ENCODE assay signal across 11 cellular contexts in the genomic region with DNA sequence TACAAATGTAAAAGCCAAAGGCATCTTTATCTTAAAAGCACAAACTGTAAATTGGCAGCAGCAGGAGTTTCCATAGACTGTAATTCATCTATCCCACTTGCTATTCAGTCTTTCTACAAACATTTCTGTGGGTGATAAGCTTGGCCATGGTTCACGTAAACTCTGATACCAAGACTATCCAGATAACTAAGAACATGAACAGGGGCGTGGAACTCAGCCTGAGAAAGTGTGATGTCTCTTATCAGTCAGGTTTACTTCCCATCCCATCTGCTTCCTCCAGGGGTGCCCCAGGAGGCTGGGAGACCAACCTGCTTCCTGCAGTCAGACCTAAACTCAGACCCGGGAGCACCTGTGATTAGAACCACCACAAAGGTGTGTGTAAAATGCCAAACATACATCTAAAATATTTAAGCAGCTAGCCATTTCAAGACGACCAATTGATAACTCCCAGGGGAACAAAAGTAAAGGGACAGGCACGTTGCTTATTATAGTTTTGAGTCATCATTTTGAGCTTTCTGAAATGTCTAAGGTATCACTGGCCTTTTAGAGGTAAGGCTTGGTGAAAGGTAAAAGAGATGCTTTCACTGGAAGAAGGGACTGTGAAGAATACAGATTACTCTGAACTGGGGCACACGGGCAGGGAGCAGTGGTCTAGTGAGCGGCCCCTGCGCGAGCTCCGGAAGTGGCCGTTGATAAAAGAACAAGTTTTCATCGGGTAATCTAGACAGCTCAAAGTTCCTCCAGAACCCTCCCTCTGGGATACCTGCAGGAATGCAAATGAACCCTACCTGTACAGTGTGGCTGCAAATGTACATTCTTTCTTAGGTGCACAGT. TPM values are rescaled to one million over a fixed set of nuclear protein-coding genes. Genes with fewer than 3 reads are reported as not detected.
DNase-seq lines count a peak whose midpoint lies in the region; ATAC-seq and FAIRE-seq lines count a peak whose summit lies in the region.
"Had no signal": no experiment of that assay in that cellular context is flagged by ENCODE, and none has a peak within 500 bp of the region (broad histone marks: within the 10 kb centered on the region; RNA-seq: fewer than 3 reads in every experiment).

No MANE protein-coding gene starts in this region.

- no peaks in the 10 kb centered on the region for H3K9me3 Mint-ChIP-seq in activated T-helper 17 cell treated with anti-CD3 and anti-CD28 coated beads, Interleukin-2, amount 50 U/mL, for 72 hours
- H3K9me3 Mint-ChIP-seq: activated CD8-positive, alpha-beta T cell treated with anti-CD3 and anti-CD28 coated beads for 36 hours had no signal

- FAIRE-seq in frontal cortex (lab: Jason Lieb, UNC): no peak

- no peak for DNase-seq in globus pallidus (ENCODE audit: low spot score)
- no peak for DNase-seq in NCI-H2107 (lab: John Stamatoyannopoulos, UW)
- no peak for DNase-seq in frontal cortex (ENCODE audit: low spot score in 2 of 2)
- DNase-seq: activated CD8-positive, alpha-beta T cell treated with anti-CD3 and anti-CD28 coated beads for 36 hours; BE2C; GF-D8 had no signal

- H3K36me3 Mint-ChIP-seq in activated T-helper 17 cell treated with anti-CD3 and anti-CD28 coated beads, Interleukin-2, amount 50 U/mL, for 72 hours (ENCODE audit: low read depth): peaks cover 36% of the 10 kb centered on the region

- peak overlapping the region; percentile 3 for H3K27ac Mint-ChIP-seq in activated T-helper 17 cell treated with anti-CD3 and anti-CD28 coated beads, Interleukin-2, amount 50 U/mL, for 72 hours
- H3K27ac Mint-ChIP-seq: activated CD8-positive, alpha-beta T cell treated with anti-CD3 and anti-CD28 coated beads for 36 hours had no signal

- H3K27me3 Mint-ChIP-seq in activated T-helper 17 cell treated with anti-CD3 and anti-CD28 coated beads, Interleukin-2, amount 50 U/mL, for 72 hours: no peaks in the 10 kb centered on the region
- H3K27me3 Mint-ChIP-seq: activated CD8-positive, alpha-beta T cell treated with anti-CD3 and anti-CD28 coated beads for 36 hours had no signal

- peaks cover 18% of the 10 kb centered on the region for H3K4me1 Mint-ChIP-seq in activated T-helper 17 cell treated with anti-CD3 and anti-CD28 coated beads, Interleukin-2, amount 50 U/mL, for 72 hours

- ATAC-seq in GM18498 (IDR thresholded peaks at IDR 0.05; ENCODE audit: unreplicated experiment) (peak; percentile 66), GM21381 (IDR thresholded peaks at IDR 0.05; ENCODE audit: unreplicated experiment) (peak; percentile 62), HG03095 (IDR thresholded peaks at IDR 0.05; ENCODE audit: unreplicated experiment) (peak; percentile 68), HG02588 (IDR thresholded peaks at IDR 0.05; ENCODE audit: unreplicated experiment) (no peak)
- peak; percentile 26 for ATAC-seq in activated T-helper 17 cell treated with anti-CD3 and anti-CD28 coated beads, Interleukin-2, amount 50 U/mL, for 72 hours (replicated peaks)
- ATAC-seq: activated CD8-positive, alpha-beta T cell treated with anti-CD3 and anti-CD28 coated beads for 36 hours had no signal

- H3K4me3 Mint-ChIP-seq in activated T-helper 17 cell treated with anti-CD3 and anti-CD28 coated beads, Interleukin-2, amount 50 U/mL, for 72 hours: no peak overlapping the region
- H3K4me3 Mint-ChIP-seq: activated CD8-positive, alpha-beta T cell treated with anti-CD3 and anti-CD28 coated beads for 36 hours had no signal

RNA-seq across cellular contexts. Expression of gene RSU1, which starts 51.5 kb away (rescaled TPM):
- total RNA-seq in activated T-helper 17 cell treated with anti-CD3 and anti-CD28 coated beads, Interleukin-2, amount 50 U/mL, for 72 hours: 10 to 100 TPM; 56.1 to 87.8 TPM
- total RNA-seq in frontal cortex: 33.0 TPM
